15 cellular contexts compared by ENCODE assay signal in the genomic region with DNA sequence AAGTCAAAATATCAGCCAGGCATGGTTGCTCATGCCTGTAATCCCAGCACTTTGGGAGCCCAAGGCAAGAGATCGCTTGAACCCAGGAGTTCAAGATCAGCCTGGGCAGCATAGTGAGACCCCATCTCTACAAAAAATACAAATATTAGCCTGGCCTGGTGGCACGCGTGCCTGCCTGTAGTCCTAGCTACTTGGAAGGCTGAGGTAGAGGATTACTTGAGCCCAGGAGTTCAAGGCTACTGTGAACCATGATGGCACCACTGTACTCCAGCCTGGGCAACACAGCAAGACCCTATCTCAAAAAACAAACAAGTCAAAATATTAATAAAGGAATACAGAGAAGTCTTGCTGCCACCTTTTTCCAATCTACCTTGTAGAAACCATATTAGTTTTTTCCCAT. TPM values are rescaled to one million over a fixed set of nuclear protein-coding genes. Genes with fewer than 3 reads are reported as not detected.
A peak's percentile ranks its signal among the peaks of the same experiment; 100 is the strongest.
DNase-seq lines count a peak whose midpoint lies in the region; ATAC-seq, FAIRE-seq and TF ChIP-seq lines count a peak whose summit lies in the region.
"Had no signal": no experiment of that assay in that cellular context is flagged by ENCODE, and none has a peak within 500 bp of the region (broad histone marks: within the 10 kb centered on the region; RNA-seq: fewer than 3 reads in every experiment).

No MANE protein-coding gene starts in this region.

- CTCF ChIA-PET in WTC11 (lab: Charles Lee), result interaction anchor here (0.5 to 3.8 kb wide), 4 partner anchors 7 to 176 kb away, joined by 3 to 17 read pairs (median 4); a partner anchor contains a TSS
- CTCF ChIA-PET in H1 (lab: Charles Lee; ENCODE audit: partially characterized antibody), result interaction anchor here (0.6 to 3.7 kb wide), 6 partner anchors 8 to 124 kb away, joined by 3 to 13 read pairs (median 3); a partner anchor contains a TSS

- FAIRE-seq in H1 (lab: Jason Lieb, UNC), result no peak
- FAIRE-seq: GM18507, H54 had no signal

- no peak overlapping the region for H3K14ac ChIP-seq in H1 (ENCODE audit: insufficient read length)

- no peak overlapping the region for H3K27ac ChIP-seq in H1 (ENCODE audit: low read depth, low read length)

- POLR2A ChIA-PET in WTC11 (lab: Charles Lee) (interaction anchor here (0.5 kb wide), 1 partner anchor 11 kb away, joined by 8 read pairs; no protein-coding TSS in a partner anchor), H1 (lab: Charles Lee; ENCODE audit: partially characterized antibody) (interaction anchor here (0.6 to 2.0 kb wide), 3 partner anchors 9 to 34 kb away, joined by 3 to 6 read pairs (median 3); a partner anchor contains a TSS)

- 0 out of 4 replicates have a peak, but pooled peaks cover 0 to 5% of the 10 kb centered on the region in 2 experiments for H3K79me2 ChIP-seq in H1 (ENCODE audit: control insufficient read depth in 1 of 2, insufficient read depth in 2 of 2, low read length in 2 of 2)

- no peak overlapping the region for H2BK15ac ChIP-seq in H1 (ENCODE audit: low read length)

- no peak overlapping the region for H2AFZ ChIP-seq in H1 (ENCODE audit: low read length)

- H3K36me3 Mint-ChIP-seq in CD14-positive monocyte, result peaks cover 30 to 48% of the 10 kb centered on the region in 2 donors
- H3K36me3 Mint-ChIP-seq in WTC11, result peaks cover 33% of the 10 kb centered on the region

- TF ChIP-seq POLR2A in H1 (IDR thresholded peaks at IDR 0.05; ENCODE audit: control extremely low read depth in 1 of 2, low read depth in 2 of 2, low read length in 2 of 2), result no peak

- H2BK12ac ChIP-seq in H1 (ENCODE audit: low read depth, low read length), result no peak overlapping the region

- no peak overlapping the region for H3K4me2 ChIP-seq in H1 (ENCODE audit: insufficient read depth in 1 of 2, low read depth in 2 of 2, low read length in 2 of 2)

- no peak for ATAC-seq in WTC11
- ATAC-seq in HG03432 (IDR thresholded peaks at IDR 0.05; ENCODE audit: unreplicated experiment), result no peak
- ATAC-seq in HG03097 (IDR thresholded peaks at IDR 0.05; ENCODE audit: low FRiP score, unreplicated experiment), result no peak
- ATAC-seq: HCT116 had no signal

- H2AK5ac ChIP-seq in H1 (ENCODE audit: low read depth, low read length), result no peak overlapping the region

- WGBS in H1 (ENCODE audit: extremely low coverage in 1 of 2, insufficient coverage in 1 of 2, insufficient read length in 1 of 2, insufficient replicate concordance in 2 of 2, low coverage in 1 of 2, low lambda C conversion rate in 2 of 2, missing lambda C conversion rate in 1 of 2), 2 experiments, result 94% methylated on average over 3 of the region's 3 CpGs; no CpG with 5 or more reads in 1 of the 2 experiments

- H2BK120ac ChIP-seq in H1 (replicated peaks; ENCODE audit: low read depth, low read length), result no peak overlapping the region

- H3K27me3 Mint-ChIP-seq in CD14-positive monocyte (ENCODE audit: low read depth in 3 of 3) (peaks cover 0 to 2% (median 0%) of the 10 kb centered on the region in 3 donors), WTC11 (ENCODE audit: low read depth) (no peaks in the 10 kb centered on the region)
- H3K27me3 Mint-ChIP-seq: CD4-positive, alpha-beta T cell had no signal

- intact Hi-C loops in CD14-positive monocyte (cut with micrococcal nuclease), result loop anchor here in 1 of 2 donors (5.0 kb wide), 1 partner anchor 79 kb away; a partner anchor contains a TSS

- H3K79me1 ChIP-seq in H1 (ENCODE audit: low read depth, low read length), result no peaks in the 10 kb centered on the region; the same call in 1 of the 2 replicates

- H3K27ac Mint-ChIP-seq in CD14-positive monocyte (peak overlapping the region in 4 of 7 donors; percentile 15 to 90 (median 77)), WTC11 (no peak overlapping the region)
- H3K27ac Mint-ChIP-seq: CD4-positive, alpha-beta T cell had no signal

- TF ChIP-seq CTCF in CD14-positive monocyte (IDR thresholded peaks at IDR 0.05) (no peak), WTC11 (IDR thresholded peaks at IDR 0.05) (no peak), H1 (IDR thresholded peaks at IDR 0.05; ENCODE audit: control extremely low read depth in 1 of 3, insufficient read depth in 1 of 3, low read depth in 1 of 3, low read length in 3 of 3) (no peak)

- TF ChIP-seq EP300 in H1 (IDR thresholded peaks at IDR 0.05; ENCODE audit: borderline replicate concordance in 1 of 2, low read depth in 2 of 2, low read length in 2 of 2), result no peak

- H3K9me3 ChIP-seq in H1 (ENCODE audit: insufficient read depth in 2 of 2, low read depth in 1 of 2, low read length in 1 of 2), result no peaks in the 10 kb centered on the region
- H3K9me3 ChIP-seq: BLaER1 treated with 17β-estradiol and CSF1 and Interleukin-3, amounts not matched to agents 10 nM and 100 nM had no signal

- H3K4me1 ChIP-seq in H1 (replicated peaks in 1 of 4; ENCODE audit: control insufficient read depth in 3 of 4, insufficient read depth in 4 of 4, low read length in 3 of 4), result peaks cover 0 to 2% (median 2%) of the 10 kb centered on the region in 4 experiments; a peak in 3 of 7 replicates

- H3K23ac ChIP-seq in H1 (ENCODE audit: insufficient read length), result no peak overlapping the region

- no peak overlapping the region for H3K4ac ChIP-seq in H1 (replicated peaks; ENCODE audit: insufficient read length, low read depth, low read length)

- H3K4me3 Mint-ChIP-seq in CD14-positive monocyte (no peak overlapping the region), WTC11 (no peak overlapping the region)

- peaks cover 2% of the 10 kb centered on the region; the same call in 1 of the 2 replicates for H3K23me2 ChIP-seq in H1 (ENCODE audit: low read depth, low read length)

- no peak overlapping the region for H3K9ac ChIP-seq in H1 (replicated peaks in 1 of 4; ENCODE audit: extremely low read depth in 1 of 4, low read depth in 3 of 4, low read length in 3 of 4)

- H3K4me1 Mint-ChIP-seq in CD14-positive monocyte, result peaks cover 69% of the 10 kb centered on the region
- peaks cover 3% of the 10 kb centered on the region; the same call in 1 of the 2 replicates for H3K4me1 Mint-ChIP-seq in WTC11

- no peaks in the 10 kb centered on the region for H3K9me3 Mint-ChIP-seq in CD14-positive monocyte
- H3K9me3 Mint-ChIP-seq in WTC11, result no peaks in the 10 kb centered on the region
- H3K9me3 Mint-ChIP-seq: CD4-positive, alpha-beta T cell had no signal

- no peak overlapping the region for H3K18ac ChIP-seq in H1 (ENCODE audit: extremely low read depth, low read length)

- no peak for DNase-seq in CD14-positive monocyte (ENCODE audit: low spot score)
- DNase-seq in WTC11 (ENCODE audit: low spot score), result no peak
- no peak for DNase-seq in H1 (ENCODE audit: low read depth in 1 of 2, low spot score in 2 of 2)
- DNase-seq in NCI-H2081 treated with DMSO at 0.1 percent for 48 hours (lab: John Stamatoyannopoulos, UW), result no peak
- DNase-seq: 8988T; Calu3; CD4-positive, alpha-beta T cell; DMS 273 treated with DMSO at 0.1 percent for 48 hours; KBM-7 had no signal

- no peak for TF ChIP-seq RAD21 in H1 (IDR thresholded peaks at IDR 0.05 in 1 of 2, conservative IDR thresholded peaks at IDR 0.05 in 1 of 2; ENCODE audit: low read depth in 2 of 2, low read length in 2 of 2)

- H2BK20ac ChIP-seq in H1 (ENCODE audit: low read length), result no peak overlapping the region

- H3K56ac ChIP-seq in H1 (replicated peaks; ENCODE audit: insufficient read length, low read depth, low read length), result no peak overlapping the region

- H3K27me3 ChIP-seq in H1 (replicated peaks in 1 of 4; ENCODE audit: control insufficient read depth in 3 of 4, extremely low read depth in 1 of 4, insufficient read depth in 3 of 4, low read length in 3 of 4), result no peaks in the 10 kb centered on the region
- H3K27me3 ChIP-seq: BLaER1 treated with 17β-estradiol and CSF1 and Interleukin-3, amounts not matched to agents 10 nM and 100 nM had no signal

- H2BK5ac ChIP-seq in H1 (ENCODE audit: low read depth, low read length), result no peak overlapping the region

- no peak overlapping the region for H4K91ac ChIP-seq in H1 (replicated peaks; ENCODE audit: insufficient read length, low read length)

- H4K8ac ChIP-seq in H1 (ENCODE audit: extremely low read depth, insufficient read depth, low read length), result no peak overlapping the region

- no peak overlapping the region for H4K5ac ChIP-seq in H1 (ENCODE audit: insufficient read length, low read depth, low read length)

- H4K20me1 ChIP-seq in H1 (replicated peaks in 1 of 2; ENCODE audit: control insufficient read depth in 1 of 2, insufficient read depth in 2 of 2, low read length in 2 of 2), result peaks cover 0 to 2% of the 10 kb centered on the region in 2 experiments

- peaks cover 6 to 36% (median 24%) of the 10 kb centered on the region in 4 experiments; a peak in 7 of 8 replicates for H3K36me3 ChIP-seq in H1 (ENCODE audit: control insufficient read depth in 2 of 4, insufficient read depth in 4 of 4, low read length in 3 of 4)

- H3K4me3 ChIP-seq in H1 (ENCODE audit: extremely low read depth in 1 of 4, insufficient read depth in 2 of 4, low read depth in 3 of 4, low read length in 4 of 4), result no peak overlapping the region
- H3K4me3 ChIP-seq: BLaER1 treated with 17β-estradiol and CSF1 and Interleukin-3, amounts not matched to agents 10 nM and 100 nM had no signal

RNA-seq across cellular contexts. Expression of a gene that starts 4.2 kb away (rescaled TPM):
- polyA plus RNA-seq in CD14-positive monocyte, result 10 to 100 TPM in 1 of 2 donors, 1 to 10 TPM in 1; 8.0 to 11.2 TPM
- 13.2 to 16.3 TPM (median 15.9 TPM) in 3 replicates for total RNA-seq in WTC11 (2021)
- total RNA-seq in H1 (2021; fragmentation: NEBNext Ultra II Directional; extraction: Animal tissue kit (Norgen Biotek cat#: 25700)), result 14.2 and 14.3 TPM in 2 replicates
- 15.3 and 19.0 TPM in 2 replicates for polyA plus RNA-seq in H1 (2011; rRNA removed)
- polyA plus RNA-seq in H1 (2011; cell fraction: cytosol; rRNA removed), result 12.5 TPM
- polyA plus RNA-seq in H1 (2011; cell fraction: nucleus; rRNA removed), result 10.7 TPM
- 9.2 to 11.6 TPM (median 11.0 TPM) in 4 replicates for polyA plus RNA-seq in H1 (2012, experiment 1 of 2)
- 15.1 TPM for polyA plus RNA-seq in H1 (2012, experiment 2 of 2)
- 9.9 TPM for polyA plus RNA-seq in H1 (2013, experiment 1 of 2)
- 9.7 TPM for polyA plus RNA-seq in H1 (2013, experiment 2 of 2)
- polyA minus RNA-seq in H1 (2011; rRNA and poly(A)+ RNA removed), result 14.8 and 15.0 TPM in 2 replicates
- polyA minus RNA-seq in H1 (2011; cell fraction: cytosol; rRNA and poly(A)+ RNA removed), result 24.1 TPM
- 9.4 TPM for polyA minus RNA-seq in H1 (2011; cell fraction: nucleus; rRNA and poly(A)+ RNA removed)

RNA-seq across cellular contexts. Expression of a gene that starts 20.5 kb away (rescaled TPM):
- polyA plus RNA-seq in CD14-positive monocyte (1 to 10 TPM in 1 of 2 donors, under 1 TPM in 1; 0.67 to 1.1 TPM), H1 (2011; rRNA removed) (8.6 and 11.7 TPM in 2 replicates)
- total RNA-seq in WTC11 (2021), result 15.4 to 16.5 TPM (median 16.0 TPM) in 3 replicates
- 12.9 and 14.8 TPM in 2 replicates for total RNA-seq in H1 (2021; fragmentation: NEBNext Ultra II Directional; extraction: Animal tissue kit (Norgen Biotek cat#: 25700))
- polyA plus RNA-seq in H1 (2011; cell fraction: cytosol; rRNA removed), result 13.3 TPM
- polyA plus RNA-seq in H1 (2011; cell fraction: nucleus; rRNA removed), result 14.2 TPM
- 7.3 to 12.2 TPM (median 10.2 TPM) in 4 replicates for polyA plus RNA-seq in H1 (2012, experiment 1 of 2)
- 5.7 TPM for polyA plus RNA-seq in H1 (2012, experiment 2 of 2)
- 8.0 TPM for polyA plus RNA-seq in H1 (2013, experiment 1 of 2)
- 7.3 TPM for polyA plus RNA-seq in H1 (2013, experiment 2 of 2)
- polyA minus RNA-seq in H1 (2011; rRNA and poly(A)+ RNA removed), result 6.1 and 6.8 TPM in 2 replicates
- polyA minus RNA-seq in H1 (2011; cell fraction: cytosol; rRNA and poly(A)+ RNA removed), result 6.2 TPM
- polyA minus RNA-seq in H1 (2011; cell fraction: nucleus; rRNA and poly(A)+ RNA removed), result 14.3 TPM

RNA-seq across cellular contexts. Expression of a gene that starts 34.5 kb away (rescaled TPM):
- 10 to 100 TPM; 18.9 to 24.1 TPM for polyA plus RNA-seq in CD14-positive monocyte
- 4.2 to 6.0 TPM (median 4.9 TPM) in 3 replicates for total RNA-seq in WTC11 (2021)
- 3.5 and 3.7 TPM in 2 replicates for total RNA-seq in H1 (2021; fragmentation: NEBNext Ultra II Directional; extraction: Animal tissue kit (Norgen Biotek cat#: 25700))
- 2.7 and 6.3 TPM in 2 replicates for polyA plus RNA-seq in H1 (2011; rRNA removed)
- polyA plus RNA-seq in H1 (2011; cell fraction: cytosol; rRNA removed), result 3.3 TPM
- 5.4 TPM for polyA plus RNA-seq in H1 (2011; cell fraction: nucleus; rRNA removed)
- polyA plus RNA-seq in H1 (2012, experiment 1 of 2), result 3.0 to 4.6 TPM (median 3.6 TPM) in 4 replicates
- polyA plus RNA-seq in H1 (2012, experiment 2 of 2), result 1.7 TPM
- 3.8 TPM for polyA plus RNA-seq in H1 (2013, experiment 1 of 2)
- 2.6 TPM for polyA plus RNA-seq in H1 (2013, experiment 2 of 2)
- polyA minus RNA-seq in H1 (2011; rRNA and poly(A)+ RNA removed), result 0.63 TPM in 2 replicates
- polyA minus RNA-seq in H1 (2011; cell fraction: cytosol; rRNA and poly(A)+ RNA removed), result 3.4 TPM
- 3.1 TPM for polyA minus RNA-seq in H1 (2011; cell fraction: nucleus; rRNA and poly(A)+ RNA removed)

RNA-seq across cellular contexts. Expression of a gene that starts 44.8 kb away (rescaled TPM):
- polyA plus RNA-seq in CD14-positive monocyte, result 10 to 100 TPM in 1 of 2 donors, 1 to 10 TPM in 1; 6.1 to 10.4 TPM
- 21.9 to 24.3 TPM (median 22.0 TPM) in 3 replicates for total RNA-seq in WTC11 (2021)
- 16.1 and 18.9 TPM in 2 replicates for total RNA-seq in H1 (2021; fragmentation: NEBNext Ultra II Directional; extraction: Animal tissue kit (Norgen Biotek cat#: 25700))
- 3.6 and 8.7 TPM in 2 replicates for polyA plus RNA-seq in H1 (2011; rRNA removed)
- polyA plus RNA-seq in H1 (2011; cell fraction: cytosol; rRNA removed), result 2.8 TPM
- 13.6 TPM for polyA plus RNA-seq in H1 (2011; cell fraction: nucleus; rRNA removed)
- polyA plus RNA-seq in H1 (2012, experiment 1 of 2), result 10.6 to 13.7 TPM (median 12.0 TPM) in 4 replicates
- 11.9 TPM for polyA plus RNA-seq in H1 (2012, experiment 2 of 2)
- polyA plus RNA-seq in H1 (2013, experiment 1 of 2), result 17.6 TPM
- 17.2 TPM for polyA plus RNA-seq in H1 (2013, experiment 2 of 2)
- 1.1 and 2.8 TPM in 2 replicates for polyA minus RNA-seq in H1 (2011; rRNA and poly(A)+ RNA removed)
- polyA minus RNA-seq in H1 (2011; cell fraction: cytosol; rRNA and poly(A)+ RNA removed), result 5.3 TPM
- 10.0 TPM for polyA minus RNA-seq in H1 (2011; cell fraction: nucleus; rRNA and poly(A)+ RNA removed)

RNA-seq across cellular contexts. Expression of a gene that starts 47.8 kb away (rescaled TPM):
- polyA plus RNA-seq in CD14-positive monocyte (1 to 10 TPM in 1 of 2 donors, under 1 TPM in 1; 0.94 to 1.0 TPM), H1 (2011; rRNA removed) (5.7 and 8.3 TPM in 2 replicates)
- total RNA-seq in WTC11 (2021), result 9.0 to 10.4 TPM (median 9.1 TPM) in 3 replicates
- total RNA-seq in H1 (2021; fragmentation: NEBNext Ultra II Directional; extraction: Animal tissue kit (Norgen Biotek cat#: 25700)), result 7.7 and 8.4 TPM in 2 replicates
- polyA plus RNA-seq in H1 (2011; cell fraction: cytosol; rRNA removed), result 5.5 TPM
- polyA plus RNA-seq in H1 (2011; cell fraction: nucleus; rRNA removed), result 8.2 TPM
- polyA plus RNA-seq in H1 (2012, experiment 1 of 2), result 4.7 to 5.7 TPM (median 5.0 TPM) in 4 replicates
- 5.7 TPM for polyA plus RNA-seq in H1 (2012, experiment 2 of 2)
- polyA plus RNA-seq in H1 (2013, experiment 1 of 2), result 4.9 TPM
- polyA plus RNA-seq in H1 (2013, experiment 2 of 2), result 4.6 TPM
- 2.0 and 2.3 TPM in 2 replicates for polyA minus RNA-seq in H1 (2011; rRNA and poly(A)+ RNA removed)
- polyA minus RNA-seq in H1 (2011; cell fraction: cytosol; rRNA and poly(A)+ RNA removed), result 7.2 TPM
- polyA minus RNA-seq in H1 (2011; cell fraction: nucleus; rRNA and poly(A)+ RNA removed), result 4.4 TPM
